Comparison of ENCODE assay signal across 1 cellular context in genomic region chr16:18923129-18923528, GRCh38.
A peak's percentile ranks its signal among the peaks of the same experiment; 100 is the strongest.
TF ChIP-seq lines count a peak whose summit lies in the region.

No MANE protein-coding gene starts in this region.

TF ChIP-seq in HepG2, 621 proteins besides CTCF, POLR2A, EP300 and RAD21:
- TF ChIP-seq ZBTB38 (CRISPR knock-in tag; IDR thresholded peaks at IDR 0.05) (peak; percentile 85), PRPF4 (IDR thresholded peaks at IDR 0.05; ENCODE audit: low read depth, low read length, poor library complexity, severe bottlenecking) (peak; percentile 89)
